Comparison of ENCODE assay signal across 1 cellular context in genomic region chr18:22946841-22947240, GRCh38.
TF ChIP-seq lines count a peak whose summit lies in the region.

No MANE protein-coding gene starts in this region.

TF ChIP-seq in SK-N-SH, 30 proteins besides CTCF, POLR2A, EP300 and RAD21 (continued from another document):
- no peak for TF ChIP-seq MXI1 (IDR thresholded peaks at IDR 0.05; ENCODE audit: low read depth, low read length)
